In the genomic region with DNA sequence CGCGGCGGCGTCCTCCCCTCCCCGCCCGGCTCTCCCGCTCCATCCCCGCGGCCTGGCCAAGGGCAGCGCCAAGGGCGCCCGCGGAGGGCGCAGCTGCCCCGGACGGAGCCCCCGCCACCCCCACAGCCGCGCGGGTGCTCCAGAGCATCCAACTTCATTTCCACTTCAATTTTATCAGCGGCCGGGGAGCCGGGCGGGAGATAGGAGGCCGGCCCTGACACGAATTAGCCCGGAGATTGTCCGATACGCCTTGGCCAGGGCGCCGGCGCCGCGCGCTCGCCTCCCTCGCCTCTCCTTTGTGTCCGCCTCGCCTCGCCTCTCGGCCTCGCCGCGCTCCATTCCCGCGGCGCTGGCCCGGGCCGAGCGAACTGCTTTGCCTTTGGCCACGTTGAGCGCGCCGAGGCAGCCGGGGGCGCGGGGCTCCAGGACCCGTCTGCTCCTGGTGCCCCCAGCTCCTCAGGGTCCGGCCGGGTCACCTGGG, we compare ENCODE assay signal across 11 cellular contexts.
DNase-seq lines count a peak whose midpoint lies in the region; ATAC-seq and TF ChIP-seq lines count a peak whose summit lies in the region.
"Had no signal": no experiment of that assay in that cellular context is flagged by ENCODE, and none has a peak within 500 bp of the region (broad histone marks: within the 10 kb centered on the region; RNA-seq: fewer than 3 reads in every experiment).

No MANE protein-coding gene starts in this region.

- peak overlapping the region; percentile 77 for H3K4me2 ChIP-seq in hepatocyte

- no peaks in the 10 kb centered on the region for H3K36me3 Mint-ChIP-seq in progenitor cell of endocrine pancreas (ENCODE audit: insufficient read depth)
- no peaks in the 10 kb centered on the region for H3K36me3 Mint-ChIP-seq in activated CD4-positive, alpha-beta memory T cell treated with anti-CD3 and anti-CD28 coated beads for 36 hours
- H3K36me3 Mint-ChIP-seq: stimulated activated naive B cell treated with anti-CD40 and anti-IgM and Interleukin-4, amounts not matched to agents 10 μg/mL and 1 μg/mL and 100 μg/mL, for 72 hours had no signal

- H3K36me3 ChIP-seq in RWPE2 (ENCODE audit: low read depth) (no peaks in the 10 kb centered on the region), hepatocyte (replicated peaks; ENCODE audit: insufficient read depth, low read depth) (no peaks in the 10 kb centered on the region)

- POLR2A ChIA-PET in activated CD4-positive, alpha-beta memory T cell treated with anti-CD3 and anti-CD28 coated beads for 36 hours (lab: Charles Lee): no interaction called here

- TF ChIP-seq CTCF in RWPE2 (IDR thresholded peaks at IDR 0.05; ENCODE audit: poor library complexity, severe bottlenecking): no peak
- TF ChIP-seq CTCF in hepatocyte (IDR thresholded peaks at IDR 0.05; ENCODE audit: poor library complexity): no peak
- TF ChIP-seq CTCF in progenitor cell of endocrine pancreas (IDR thresholded peaks at IDR 0.05; ENCODE audit: unreplicated experiment): peak; percentile 14

- H3K27ac Mint-ChIP-seq in progenitor cell of endocrine pancreas: no peak overlapping the region
- no peak overlapping the region for H3K27ac Mint-ChIP-seq in activated CD4-positive, alpha-beta memory T cell treated with anti-CD3 and anti-CD28 coated beads for 36 hours
- H3K27ac Mint-ChIP-seq: stimulated activated naive B cell treated with anti-CD40 and anti-IgM and Interleukin-4, amounts not matched to agents 10 μg/mL and 1 μg/mL and 100 μg/mL, for 72 hours had no signal

- no peaks in the 10 kb centered on the region for H3K79me2 ChIP-seq in hepatocyte

- H3K27ac ChIP-seq in RWPE2 (ENCODE audit: poor library complexity, severe bottlenecking) (no peak overlapping the region), hepatocyte (no peak overlapping the region)

- H3K4me3 Mint-ChIP-seq in progenitor cell of endocrine pancreas (ENCODE audit: low read depth): peak overlapping the region; percentile 65
- no peak overlapping the region for H3K4me3 Mint-ChIP-seq in activated CD4-positive, alpha-beta memory T cell treated with anti-CD3 and anti-CD28 coated beads for 36 hours

- peak; percentile 74 for ATAC-seq in RWPE2 (ENCODE audit: low read depth)
- ATAC-seq in HG03354 (IDR thresholded peaks at IDR 0.05; ENCODE audit: poor library complexity, severe bottlenecking, unreplicated experiment): no peak
- ATAC-seq: stimulated activated naive B cell treated with anti-CD40 and anti-IgM and Interleukin-4, amounts not matched to agents 10 μg/mL and 1 μg/mL and 100 μg/mL, for 72 hours had no signal

- no peaks in the 10 kb centered on the region for H3K9me3 Mint-ChIP-seq in progenitor cell of endocrine pancreas (ENCODE audit: low read depth)
- H3K9me3 Mint-ChIP-seq in activated CD4-positive, alpha-beta memory T cell treated with anti-CD3 and anti-CD28 coated beads for 36 hours: no peaks in the 10 kb centered on the region
- H3K9me3 Mint-ChIP-seq: stimulated activated naive B cell treated with anti-CD40 and anti-IgM and Interleukin-4, amounts not matched to agents 10 μg/mL and 1 μg/mL and 100 μg/mL, for 72 hours had no signal

- no peaks in the 10 kb centered on the region for H4K20me1 ChIP-seq in hepatocyte (ENCODE audit: insufficient read depth, poor library complexity, severe bottlenecking)

- intact Hi-C loops in activated CD4-positive, alpha-beta memory T cell treated with anti-CD3 and anti-CD28 coated beads for 36 hours (cut with micrococcal nuclease): loop anchor here (5.0 kb wide), 1 partner anchor 124 kb away; no protein-coding TSS in a partner anchor

- no peaks in the 10 kb centered on the region for H3K9me2 ChIP-seq in hepatocyte (replicated peaks; ENCODE audit: insufficient read depth)

- H3K9me3 ChIP-seq in RWPE2 (ENCODE audit: severe bottlenecking) (no peaks in the 10 kb centered on the region), hepatocyte (ENCODE audit: low read depth) (no peaks in the 10 kb centered on the region)

- DNase-seq in NCI-H2227 (lab: John Stamatoyannopoulos, UW; ENCODE audit: unreplicated experiment) (peak; percentile 59), NCI-H2227 treated with DMSO at 0.1 percent for 48 hours (lab: John Stamatoyannopoulos, UW) (no peak), RWPE2 (ENCODE audit: low spot score) (no peak), hepatocyte (ENCODE audit: low spot score) (peak; percentile 23), progenitor cell of endocrine pancreas (ENCODE audit: low spot score, unreplicated experiment) (no peak), NCI-H1105 (lab: John Stamatoyannopoulos, UW) (no peak)
- DNase-seq in activated CD4-positive, alpha-beta memory T cell treated with anti-CD3 and anti-CD28 coated beads for 36 hours: no peak
- DNase-seq: NCI-H446 treated with DMSO at 0.1 percent for 48 hours; stimulated activated CD4-positive, alpha-beta T cell treated with anti-CD3 and anti-CD28 coated beads, Interleukin-15, amount 100 ng/mL, for 24 hours; stimulated activated naive B cell treated with anti-CD40 and anti-IgM and Interleukin-4, amounts not matched to agents 10 μg/mL and 1 μg/mL and 100 μg/mL, for 72 hours had no signal

- H3K27me3 Mint-ChIP-seq in progenitor cell of endocrine pancreas: peaks cover 51% of the 10 kb centered on the region
- peaks cover 53% of the 10 kb centered on the region for H3K27me3 Mint-ChIP-seq in activated CD4-positive, alpha-beta memory T cell treated with anti-CD3 and anti-CD28 coated beads for 36 hours

- under 1% methylated on average over 42 of the region's 60 CpGs for WGBS in hepatocyte (ENCODE audit: low lambda C conversion rate, missing lambda C conversion rate)

- H2AFZ ChIP-seq in hepatocyte: peak overlapping the region; percentile 26

- H3K4me1 Mint-ChIP-seq in progenitor cell of endocrine pancreas (ENCODE audit: low read depth): peaks cover 2% of the 10 kb centered on the region
- peaks cover 1% of the 10 kb centered on the region for H3K4me1 Mint-ChIP-seq in activated CD4-positive, alpha-beta memory T cell treated with anti-CD3 and anti-CD28 coated beads for 36 hours (ENCODE audit: low read depth)
- H3K4me1 Mint-ChIP-seq: stimulated activated naive B cell treated with anti-CD40 and anti-IgM and Interleukin-4, amounts not matched to agents 10 μg/mL and 1 μg/mL and 100 μg/mL, for 72 hours had no signal

- H3K27me3 ChIP-seq in RWPE2 (ENCODE audit: insufficient read depth, poor library complexity, severe bottlenecking) (peaks cover 36% of the 10 kb centered on the region), hepatocyte (peaks cover 89% of the 10 kb centered on the region)

- H3K4me3 ChIP-seq in RWPE2 (ENCODE audit: severe bottlenecking) (peak overlapping the region; percentile 20), hepatocyte (no peak overlapping the region)

- no peaks in the 10 kb centered on the region for H3K4me1 ChIP-seq in RWPE2 (ENCODE audit: insufficient read depth, poor library complexity, severe bottlenecking)
- no peaks in the 10 kb centered on the region for H3K4me1 ChIP-seq in hepatocyte (ENCODE audit: insufficient read depth)

- CTCF ChIA-PET in activated CD4-positive, alpha-beta memory T cell treated with anti-CD3 and anti-CD28 coated beads for 36 hours (lab: Charles Lee): no interaction called here

Comparison
In these comparisons a context has a peak if more than half of its experiments do, and no peak if none do; other contexts are left out.
1. DNase-seq: peak in NCI-H2227 (single experiment) and hepatocyte (single experiment); none in NCI-H2227 treated with DMSO at 0.1 percent for 48 hours (single experiment), RWPE2 (single experiment), progenitor cell of endocrine pancreas (single experiment), NCI-H1105 (single experiment) and activated CD4-positive, alpha-beta memory T cell treated with anti-CD3 and anti-CD28 coated beads for 36 hours (single experiment).